Comparison of ENCODE assay signal across 20 cellular contexts in the genomic region with DNA sequence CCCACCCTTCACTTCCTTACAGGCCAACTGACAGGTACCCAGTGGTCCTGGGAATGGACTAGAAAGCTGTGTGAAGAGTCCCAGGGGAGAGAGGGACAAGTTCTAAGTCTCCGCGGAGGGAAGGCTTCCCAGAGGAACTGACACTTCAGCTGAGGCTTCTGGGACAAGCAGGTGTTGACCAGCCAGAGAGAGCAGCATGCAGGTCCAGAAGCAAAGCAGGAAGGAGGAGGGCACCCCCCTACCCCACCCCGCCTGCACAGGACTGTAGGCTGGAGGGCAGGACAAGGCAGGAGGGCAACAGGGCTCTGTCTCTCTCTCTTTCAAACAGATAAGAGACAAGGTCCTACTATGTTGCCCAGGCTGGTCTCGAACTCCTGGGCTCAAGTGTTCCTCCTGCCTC. TPM values are rescaled to one million over a fixed set of nuclear protein-coding genes. Genes with fewer than 3 reads are reported as not detected.
DNase-seq lines count a peak whose midpoint lies in the region; ATAC-seq, FAIRE-seq and TF ChIP-seq lines count a peak whose summit lies in the region.
"Had no signal": no experiment of that assay in that cellular context is flagged by ENCODE, and none has a peak within 500 bp of the region (broad histone marks: within the 10 kb centered on the region; RNA-seq: fewer than 3 reads in every experiment).

No MANE protein-coding gene starts in this region.

- H3K79me2 ChIP-seq in H1 (ENCODE audit: control insufficient read depth in 1 of 2, insufficient read depth in 2 of 2, low read length in 2 of 2): no peaks in the 10 kb centered on the region

- H3K23me2 ChIP-seq in H1 (ENCODE audit: low read depth, low read length): no peaks in the 10 kb centered on the region

- ATAC-seq in right cardiac atrium (no peak), gastroesophageal sphincter (no peak)
- ATAC-seq in stimulated activated effector memory CD8-positive, alpha-beta T cell treated with anti-CD3 and anti-CD28 coated beads, Interleukin-12 subunit alpha, Interleukin-12 subunit beta, amount 100 ng/mL, for 72 hours: no peak

- no peak overlapping the region for H3K4me3 Mint-ChIP-seq in HFFc6
- H3K4me3 Mint-ChIP-seq in stimulated activated effector memory CD8-positive, alpha-beta T cell treated with anti-CD3 and anti-CD28 coated beads, Interleukin-12 subunit alpha, Interleukin-12 subunit beta, amount 100 ng/mL, for 72 hours: no peak overlapping the region
- H3K4me3 Mint-ChIP-seq: CD4-positive, alpha-beta T cell; IgD-negative memory B cell had no signal

- no peak overlapping the region for H2BK5ac ChIP-seq in H1 (ENCODE audit: low read depth, low read length)

- peak overlapping the region; percentile 12; the same call in 1 of the 2 replicates for H3K27ac Mint-ChIP-seq in HFFc6
- peak overlapping the region; percentile 89 for H3K27ac Mint-ChIP-seq in stimulated activated effector memory CD8-positive, alpha-beta T cell treated with anti-CD3 and anti-CD28 coated beads, Interleukin-12 subunit alpha, Interleukin-12 subunit beta, amount 100 ng/mL, for 72 hours
- H3K27ac Mint-ChIP-seq: CD4-positive, alpha-beta T cell had no signal

- DNase-seq in left ventricle myocardium inferior (peak; percentile 4), right cardiac atrium (no peak), HFFc6 (no peak), H1 (ENCODE audit: low read depth in 1 of 2, low spot score in 2 of 2) (no peak), iPS-NIHi7 (ENCODE audit: extremely low spot score) (no peak), tibial nerve (ENCODE audit: low spot score in 2 of 2) (no peak)
- DNase-seq in stimulated activated effector memory CD8-positive, alpha-beta T cell treated with anti-CD3 and anti-CD28 coated beads, Interleukin-12 subunit alpha, Interleukin-12 subunit beta, amount 100 ng/mL, for 72 hours (ENCODE audit: low spot score in 2 of 2): no peak
- DNase-seq: AML-193; CD4-positive, alpha-beta T cell; DMS79 treated with DMSO at 0.1 percent for 48 hours; NCI-H187 treated with DMSO at 0.1 percent for 48 hours; NCI-H2171; NCI-H446 treated with DMSO at 0.1 percent for 48 hours; NCI-H82; Peyer's patch; SHP77 treated with DMSO at 0.1 percent for 48 hours had no signal

- CTCF ChIA-PET in H1 (lab: Charles Lee; ENCODE audit: partially characterized antibody): interaction anchor here (0.9 to 2.6 kb wide), 4 partner anchors 14 to 125 kb away, joined by 3 to 13 read pairs (median 6); no protein-coding TSS in a partner anchor

- H4K20me1 ChIP-seq in H1 (replicated peaks in 1 of 2; ENCODE audit: control insufficient read depth in 1 of 2, insufficient read depth in 2 of 2, low read length in 2 of 2): no peaks in the 10 kb centered on the region

- TF ChIP-seq EP300 in H1 (IDR thresholded peaks at IDR 0.05; ENCODE audit: borderline replicate concordance in 1 of 2, low read depth in 2 of 2, low read length in 2 of 2) (no peak), tibial nerve (IDR thresholded peaks at IDR 0.05) (no peak), gastroesophageal sphincter (IDR thresholded peaks at IDR 0.05) (no peak)

- H4K91ac ChIP-seq in H1 (replicated peaks; ENCODE audit: insufficient read length, low read length): no peak overlapping the region

- no peak overlapping the region for H3K56ac ChIP-seq in H1 (replicated peaks; ENCODE audit: insufficient read length, low read depth, low read length)

- H2BK12ac ChIP-seq in H1 (ENCODE audit: low read depth, low read length): no peak overlapping the region

- no peak overlapping the region for H2AK5ac ChIP-seq in H1 (ENCODE audit: low read depth, low read length)

- TF ChIP-seq POLR2A in H1 (IDR thresholded peaks at IDR 0.05; ENCODE audit: control extremely low read depth in 1 of 2, low read depth in 2 of 2, low read length in 2 of 2): no peak
- TF ChIP-seq POLR2A in tibial nerve (IDR thresholded peaks at IDR 0.05): no peak
- TF ChIP-seq POLR2A in gastroesophageal sphincter (IDR thresholded peaks at IDR 0.05): no peak

- POLR2A ChIA-PET in H1 (lab: Charles Lee; ENCODE audit: partially characterized antibody): interaction anchor here (0.6 kb wide), 1 partner anchor 1261 kb away, joined by 3 read pairs; no protein-coding TSS in a partner anchor

- peaks cover 45% of the 10 kb centered on the region for H3K36me3 Mint-ChIP-seq in HFFc6 (ENCODE audit: low read depth)
- peaks cover 100% of the 10 kb centered on the region for H3K36me3 Mint-ChIP-seq in stimulated activated effector memory CD8-positive, alpha-beta T cell treated with anti-CD3 and anti-CD28 coated beads, Interleukin-12 subunit alpha, Interleukin-12 subunit beta, amount 100 ng/mL, for 72 hours

- H3K18ac ChIP-seq in H1 (ENCODE audit: extremely low read depth, low read length): no peak overlapping the region

- H3K9me3 ChIP-seq in left ventricle myocardium inferior (replicated peaks): no peaks in the 10 kb centered on the region
- H3K9me3 ChIP-seq in right cardiac atrium (ENCODE audit: control insufficient read depth, low read length): no peaks in the 10 kb centered on the region
- H3K9me3 ChIP-seq in H1 (ENCODE audit: insufficient read depth in 2 of 2, low read depth in 1 of 2, low read length in 1 of 2): no peaks in the 10 kb centered on the region
- no peaks in the 10 kb centered on the region for H3K9me3 ChIP-seq in tibial nerve
- H3K9me3 ChIP-seq in gastroesophageal sphincter: no peaks in the 10 kb centered on the region
- H3K9me3 ChIP-seq: Peyer's patch had no signal

- no peak overlapping the region for H2BK20ac ChIP-seq in H1 (ENCODE audit: low read length)

- H2BK120ac ChIP-seq in H1 (replicated peaks; ENCODE audit: low read depth, low read length): no peak overlapping the region

- H2BK15ac ChIP-seq in H1 (ENCODE audit: low read length): no peak overlapping the region

- H3K23ac ChIP-seq in H1 (ENCODE audit: insufficient read length): no peak overlapping the region

- H3K4me1 ChIP-seq in left ventricle myocardium inferior (peaks cover 81% of the 10 kb centered on the region), right cardiac atrium (ENCODE audit: control insufficient read depth, insufficient read depth, low read length) (peaks cover 15% of the 10 kb centered on the region), H1 (replicated peaks in 1 of 4; ENCODE audit: control insufficient read depth in 3 of 4, insufficient read depth in 4 of 4, low read length in 3 of 4) (peaks cover 2 to 8% (median 4%) of the 10 kb centered on the region in 4 experiments; a peak in 5 of 7 replicates), tibial nerve (peaks cover 0 to 25% (median 3%) of the 10 kb centered on the region in 4 donors), gastroesophageal sphincter (peaks cover 0 to 72% (median 26%) of the 10 kb centered on the region in 3 donors)
- H3K4me1 ChIP-seq: Peyer's patch had no signal

- H3K9ac ChIP-seq in H1 (replicated peaks in 1 of 4; ENCODE audit: extremely low read depth in 1 of 4, low read depth in 3 of 4, low read length in 3 of 4): no peak overlapping the region

- H3K4me1 Mint-ChIP-seq in HFFc6 (ENCODE audit: low read depth): 0 out of 2 replicates have a peak, but pooled peaks cover 7% of the 10 kb centered on the region
- peaks cover 11% of the 10 kb centered on the region for H3K4me1 Mint-ChIP-seq in stimulated activated effector memory CD8-positive, alpha-beta T cell treated with anti-CD3 and anti-CD28 coated beads, Interleukin-12 subunit alpha, Interleukin-12 subunit beta, amount 100 ng/mL, for 72 hours
- H3K4me1 Mint-ChIP-seq: IgD-negative memory B cell had no signal

- H4K5ac ChIP-seq in H1 (ENCODE audit: insufficient read length, low read depth, low read length): no peak overlapping the region

- H3K9me3 Mint-ChIP-seq in HFFc6: no peaks in the 10 kb centered on the region
- H3K9me3 Mint-ChIP-seq in stimulated activated effector memory CD8-positive, alpha-beta T cell treated with anti-CD3 and anti-CD28 coated beads, Interleukin-12 subunit alpha, Interleukin-12 subunit beta, amount 100 ng/mL, for 72 hours: no peaks in the 10 kb centered on the region
- H3K9me3 Mint-ChIP-seq: CD4-positive, alpha-beta T cell; IgD-negative memory B cell had no signal

- WGBS in right cardiac atrium: 80% methylated on average over 4 of the region's 4 CpGs
- 88% methylated on average over 4 of the region's 4 CpGs; no CpG with 5 or more reads in 1 of the 2 experiments for WGBS in H1 (ENCODE audit: extremely low coverage in 1 of 2, insufficient coverage in 1 of 2, insufficient read length in 1 of 2, insufficient replicate concordance in 2 of 2, low coverage in 1 of 2, low lambda C conversion rate in 2 of 2, missing lambda C conversion rate in 1 of 2), 2 experiments
- 81 to 90% methylated on average over 4 of the region's 4 CpGs for WGBS in tibial nerve, 2 donors
- WGBS in gastroesophageal sphincter (ENCODE audit: low coverage in 1 of 2), 2 donors: 100% methylated on average over 1 of the region's 4 CpGs; no CpG with 5 or more reads in 1 of the 2 donors

- no peaks in the 10 kb centered on the region for H3K27me3 ChIP-seq in left ventricle myocardium inferior (ENCODE audit: low read depth)
- H3K27me3 ChIP-seq in right cardiac atrium (ENCODE audit: control insufficient read depth, insufficient read depth): no peaks in the 10 kb centered on the region
- H3K27me3 ChIP-seq in H1 (replicated peaks in 1 of 4; ENCODE audit: control insufficient read depth in 3 of 4, extremely low read depth in 1 of 4, insufficient read depth in 3 of 4, low read length in 3 of 4): no peaks in the 10 kb centered on the region
- H3K27me3 ChIP-seq in tibial nerve: no peaks in the 10 kb centered on the region
- no peaks in the 10 kb centered on the region for H3K27me3 ChIP-seq in gastroesophageal sphincter
- H3K27me3 ChIP-seq: Peyer's patch had no signal

- H3K27ac ChIP-seq in left ventricle myocardium inferior (replicated peaks): peak overlapping the region; percentile 86
- no peak overlapping the region for H3K27ac ChIP-seq in right cardiac atrium (ENCODE audit: low read length)
- H3K27ac ChIP-seq in H1 (ENCODE audit: low read depth, low read length): no peak overlapping the region
- peak overlapping the region in 1 of 4 donors; percentile 69 for H3K27ac ChIP-seq in tibial nerve
- H3K27ac ChIP-seq in gastroesophageal sphincter: peak overlapping the region in 2 of 4 donors; percentile 65 to 76

- H3K36me3 ChIP-seq in left ventricle myocardium inferior (peaks cover 82% of the 10 kb centered on the region), H1 (ENCODE audit: control insufficient read depth in 2 of 4, insufficient read depth in 4 of 4, low read length in 3 of 4) (peaks cover 3 to 13% (median 6%) of the 10 kb centered on the region in 4 experiments; a peak in 4 of 8 replicates), tibial nerve (peaks cover 0 to 95% (median 5%) of the 10 kb centered on the region in 3 donors), gastroesophageal sphincter (peaks cover 0 to 71% of the 10 kb centered on the region in 2 donors)

- TF ChIP-seq RAD21 in H1 (IDR thresholded peaks at IDR 0.05 in 1 of 2, conservative IDR thresholded peaks at IDR 0.05 in 1 of 2; ENCODE audit: low read depth in 2 of 2, low read length in 2 of 2): no peak

- H3K4ac ChIP-seq in H1 (replicated peaks; ENCODE audit: insufficient read length, low read depth, low read length): no peak overlapping the region

- H3K14ac ChIP-seq in H1 (ENCODE audit: insufficient read length): no peak overlapping the region

- no peaks in the 10 kb centered on the region for H3K79me1 ChIP-seq in H1 (ENCODE audit: low read depth, low read length)

- H4K8ac ChIP-seq in H1 (ENCODE audit: extremely low read depth, insufficient read depth, low read length): no peak overlapping the region

- FAIRE-seq in H1 (lab: Jason Lieb, UNC): no peak
- FAIRE-seq: G401.6, H54 had no signal

- TF ChIP-seq CTCF in left ventricle myocardium inferior (IDR thresholded peaks at IDR 0.05; ENCODE audit: borderline replicate concordance) (no peak), HFFc6 (IDR thresholded peaks at IDR 0.05) (no peak), H1 (IDR thresholded peaks at IDR 0.05; ENCODE audit: control extremely low read depth in 1 of 3, insufficient read depth in 1 of 3, low read depth in 1 of 3, low read length in 3 of 3) (no peak), tibial nerve (IDR thresholded peaks at IDR 0.05) (no peak), gastroesophageal sphincter (IDR thresholded peaks at IDR 0.05) (no peak)

- intact Hi-C loops in left ventricle myocardium inferior (cut with micrococcal nuclease): no loop called here
- intact Hi-C loops in right cardiac atrium (cut with DNase I): loop anchor here in 1 of 4 donors (5.0 kb wide), 1 partner anchor 57 kb away; the partner anchor contains the start of gene CORO1C

- peaks cover 14% of the 10 kb centered on the region for H3K27me3 Mint-ChIP-seq in HFFc6 (ENCODE audit: insufficient read depth)
- H3K27me3 Mint-ChIP-seq: CD4-positive, alpha-beta T cell; IgD-negative memory B cell had no signal

- H2AFZ ChIP-seq in H1 (ENCODE audit: low read length): no peak overlapping the region

- H3K4me2 ChIP-seq in H1 (ENCODE audit: insufficient read depth in 1 of 2, low read depth in 2 of 2, low read length in 2 of 2): no peak overlapping the region

- H3K4me3 ChIP-seq in left ventricle myocardium inferior (no peak overlapping the region), right cardiac atrium (ENCODE audit: low read length) (no peak overlapping the region), H1 (ENCODE audit: extremely low read depth in 1 of 4, insufficient read depth in 2 of 4, low read depth in 3 of 4, low read length in 4 of 4) (no peak overlapping the region), tibial nerve (no peak overlapping the region), gastroesophageal sphincter (no peak overlapping the region)
- H3K4me3 ChIP-seq: Peyer's patch had no signal

RNA-seq across cellular contexts. Expression of gene CORO1C, which starts 58.2 kb away (rescaled TPM):
- total RNA-seq in left ventricle myocardium inferior (59.6 TPM), right cardiac atrium (100 to 1,000 TPM in 2 of 4 donors, 10 to 100 TPM in 2; 85.1 to 122 (median 93.6) TPM), tibial nerve (100 to 1,000 TPM; 110 to 181 (median 158) TPM), gastroesophageal sphincter (100 to 1,000 TPM; 277 to 473 (median 342) TPM)
- polyA plus RNA-seq in right cardiac atrium (24.8 TPM), H1 (2011; rRNA removed) (71.7 and 72.7 TPM in 2 replicates)
- total RNA-seq in HFFc6 (2021; fragmentation: NEBNext Ultra II Directional; extraction: Animal tissue kit (Norgen Biotek cat#: 25700)): 100 to 1,000 TPM; 541 to 709 (median 649) TPM
- 120 and 130 TPM in 2 replicates for total RNA-seq in H1 (2021; fragmentation: NEBNext Ultra II Directional; extraction: Animal tissue kit (Norgen Biotek cat#: 25700))
- 77.4 TPM for polyA plus RNA-seq in H1 (2011; cell fraction: cytosol; rRNA removed)
- 64.4 TPM for polyA plus RNA-seq in H1 (2011; cell fraction: nucleus; rRNA removed)
- polyA plus RNA-seq in H1 (2012, experiment 1 of 2): 74.9 to 102 TPM (median 86.3 TPM) in 4 replicates
- polyA plus RNA-seq in H1 (2012, experiment 2 of 2): 7.2 TPM
- polyA plus RNA-seq in H1 (2013, experiment 1 of 2): 67.3 TPM
- polyA plus RNA-seq in H1 (2013, experiment 2 of 2): 69.1 TPM
- polyA minus RNA-seq in H1 (2011; rRNA and poly(A)+ RNA removed): 378 and 431 TPM in 2 replicates
- polyA minus RNA-seq in H1 (2011; cell fraction: cytosol; rRNA and poly(A)+ RNA removed): 104 TPM
- 107 TPM for polyA minus RNA-seq in H1 (2011; cell fraction: nucleus; rRNA and poly(A)+ RNA removed)
